In the genomic region with DNA sequence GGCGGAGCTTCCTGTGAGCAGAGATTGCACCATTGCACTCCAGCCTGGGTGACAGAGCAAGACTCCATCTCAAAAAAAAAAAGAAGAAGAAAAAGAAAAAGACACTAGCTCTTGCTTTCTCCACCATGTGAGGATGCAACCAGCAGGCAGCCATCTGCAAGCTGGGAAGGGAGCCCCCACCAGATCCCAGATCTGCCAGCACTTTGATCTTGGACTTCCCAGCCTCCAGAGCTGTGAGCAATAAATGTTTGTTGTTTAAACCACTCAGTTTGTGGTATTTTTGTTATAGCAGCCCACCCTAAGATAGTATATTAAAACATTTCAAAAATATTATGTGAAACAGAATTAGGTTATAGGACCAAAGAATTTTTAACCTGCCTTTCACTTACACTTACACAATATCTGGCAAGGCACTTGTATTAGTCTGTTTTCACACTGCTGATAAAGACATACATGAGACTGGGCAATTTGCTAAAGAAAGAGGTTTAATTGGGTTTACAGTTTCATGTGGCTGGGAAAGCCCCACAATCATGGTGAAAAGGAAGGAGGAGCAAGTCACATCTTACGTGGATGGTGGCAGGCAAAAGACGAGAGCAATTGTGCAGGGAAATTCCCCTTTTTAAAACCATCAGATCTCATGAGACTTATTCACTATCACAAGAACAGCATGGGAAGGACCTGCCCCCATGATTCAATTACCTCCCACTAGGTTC, we compare ENCODE assay signal across 5 cellular contexts. TPM values are rescaled to one million over a fixed set of nuclear protein-coding genes. Genes with fewer than 3 reads are reported as not detected.
"Had no signal": no experiment of that assay in that cellular context is flagged by ENCODE, and none has a peak within 500 bp of the region (broad histone marks: within the 10 kb centered on the region; RNA-seq: fewer than 3 reads in every experiment).

No MANE protein-coding gene starts in this region.

RNA-seq across cellular contexts. Expression of a gene that starts 12.1 kb away (rescaled TPM):
- total RNA-seq: activated CD8-positive, alpha-beta memory T cell treated with anti-CD3 and anti-CD28 coated beads, Interleukin-2, amount 10 ng/mL, durations not matched to agents 7 days and 5 days; astrocyte; Peyer's patch; Right ventricle myocardium superior; SJCRH30 had no signal

RNA-seq across cellular contexts. Expression of a gene that starts 24.3 kb away (rescaled TPM):
- total RNA-seq: activated CD8-positive, alpha-beta memory T cell treated with anti-CD3 and anti-CD28 coated beads, Interleukin-2, amount 10 ng/mL, durations not matched to agents 7 days and 5 days had no signal
